In the genomic region with DNA sequence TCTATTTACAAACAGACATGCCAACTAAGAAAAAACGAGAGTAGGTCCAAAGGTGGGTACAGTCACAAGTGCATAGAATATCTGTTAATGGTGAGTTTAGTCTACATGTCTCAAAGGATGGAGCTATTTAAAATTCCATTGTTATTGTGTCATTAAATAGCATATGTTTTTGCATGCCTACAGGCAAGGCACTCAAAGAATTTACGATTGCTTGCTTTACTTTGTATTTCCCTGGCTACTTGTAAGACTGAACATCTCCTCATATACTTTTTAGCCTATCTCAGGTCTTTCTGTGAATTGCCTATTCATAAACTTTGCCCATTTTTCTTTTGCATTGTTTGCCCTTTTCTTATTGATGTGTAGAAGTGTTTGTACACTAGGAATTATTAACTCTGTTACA, we compare ENCODE assay signal across 25 cellular contexts. TPM values are rescaled to one million over a fixed set of nuclear protein-coding genes. Genes with fewer than 3 reads are reported as not detected.
DNase-seq lines count a peak whose midpoint lies in the region; ATAC-seq, FAIRE-seq and TF ChIP-seq lines count a peak whose summit lies in the region.
"Had no signal": no experiment of that assay in that cellular context is flagged by ENCODE, and none has a peak within 500 bp of the region (broad histone marks: within the 10 kb centered on the region; RNA-seq: fewer than 3 reads in every experiment).

No MANE protein-coding gene starts in this region.

- CTCF ChIA-PET in mammary epithelial cell (lab: Charles Lee; ENCODE audit: low non-redundant PET) = no interaction called here

- H3K27me3 ChIP-seq in mammary epithelial cell (ENCODE audit: insufficient read depth, low read length) (no peaks in the 10 kb centered on the region), osteoblast (ENCODE audit: insufficient read depth, low read length) (no peaks in the 10 kb centered on the region), tibial nerve (no peaks in the 10 kb centered on the region)

- DNase-seq in EH (ENCODE audit: low read depth) (peak; percentile 60), HTR-8/SVneo (ENCODE audit: insufficient read length, low spot score) (peak; percentile 40), mammary epithelial cell (peak; percentile 49), non-pigmented ciliary epithelial cell (ENCODE audit: low read depth) (peak; percentile 8), osteoblast (ENCODE audit: insufficient read length, low spot score, missing footprints) (no peak), tibial nerve (ENCODE audit: low spot score in 2 of 2) (no peak), KG1 (lab: John Stamatoyannopoulos, UW) (no peak)
- DNase-seq: activated CD4-positive, alpha-beta T cell treated with anti-CD3 and anti-CD28 coated beads, Interleukin-2, amount 10 ng/mL, durations not matched to agents 7 days and 5 days; activated CD8-positive, alpha-beta memory T cell treated with anti-CD3 and anti-CD28 coated beads, Interleukin-2, amount 10 ng/mL, durations not matched to agents 7 days and 5 days; activated naive CD4-positive, alpha-beta T cell treated with anti-CD3 and anti-CD28 coated beads, Interleukin-2, amount 50 U/mL, for 16 hours; aorta; CD8-positive, alpha-beta memory T cell; NCI-H1436 treated with DMSO at 0.1 percent for 48 hours; NCI-H69; psoas muscle; Right ventricle myocardium superior; stimulated activated CD4-positive, alpha-beta T cell treated with anti-CD3 and anti-CD28 coated beads, Interleukin-2, amount 100 ng/mL, for 24 hours; stimulated activated naive B cell treated with anti-CD40 and anti-IgM and Interleukin-4, amounts not matched to agents 10 μg/mL and 1 μg/mL and 100 μg/mL, for 72 hours; T-helper 2 cell had no signal

- no peaks in the 10 kb centered on the region for H3K4me1 ChIP-seq in mammary epithelial cell (ENCODE audit: insufficient read depth, low read length)
- no peaks in the 10 kb centered on the region for H3K4me1 ChIP-seq in osteoblast (ENCODE audit: insufficient read depth, low read length)
- no peaks in the 10 kb centered on the region for H3K4me1 ChIP-seq in tibial nerve
- H3K4me1 ChIP-seq: psoas muscle had no signal

- H3K9me3 ChIP-seq in mammary epithelial cell (replicated peaks; ENCODE audit: insufficient read depth, low read length) (no peaks in the 10 kb centered on the region), osteoblast (ENCODE audit: low read depth, low read length) (no peaks in the 10 kb centered on the region), tibial nerve (peaks cover 0 to 8% (median 0%) of the 10 kb centered on the region in 4 donors)
- H3K9me3 ChIP-seq: psoas muscle had no signal

- intact Hi-C loops in mammary epithelial cell (cut with micrococcal nuclease) = no loop called here

- no peaks in the 10 kb centered on the region for H3K36me3 ChIP-seq in mammary epithelial cell (ENCODE audit: insufficient read depth, low read length)
- no peaks in the 10 kb centered on the region for H3K36me3 ChIP-seq in osteoblast (ENCODE audit: insufficient read depth, low read length)
- H3K36me3 ChIP-seq in tibial nerve = no peaks in the 10 kb centered on the region

- H3K27ac ChIP-seq in mammary epithelial cell (ENCODE audit: insufficient read depth, low read depth, low read length) (no peak overlapping the region), osteoblast (ENCODE audit: low read depth, low read length) (no peak overlapping the region), tibial nerve (no peak overlapping the region)
- H3K27ac ChIP-seq: psoas muscle, skin epidermis, VCaP had no signal

- no peak for ATAC-seq in HG03280 (IDR thresholded peaks at IDR 0.05; ENCODE audit: unreplicated experiment)
- ATAC-seq: activated CD8-positive, alpha-beta memory T cell treated with anti-CD3 and anti-CD28 coated beads, Interleukin-2, amount 10 ng/mL, durations not matched to agents 7 days and 5 days; psoas muscle; stimulated activated naive B cell treated with anti-CD40 and anti-IgM and Interleukin-4, amounts not matched to agents 10 μg/mL and 1 μg/mL and 100 μg/mL, for 72 hours had no signal

- H3K79me2 ChIP-seq in mammary epithelial cell (ENCODE audit: insufficient read depth, low read length) (no peaks in the 10 kb centered on the region), osteoblast (ENCODE audit: insufficient read depth, low read length) (no peaks in the 10 kb centered on the region)

- in situ Hi-C loops in mammary epithelial cell (cut with MboI; ENCODE audit: low sequenced_read_pairs in 2 of 2) = no loop called here

- H4K20me1 ChIP-seq in mammary epithelial cell (ENCODE audit: insufficient read depth, low read length) = no peaks in the 10 kb centered on the region
- no peaks in the 10 kb centered on the region for H4K20me1 ChIP-seq in osteoblast (ENCODE audit: insufficient read depth, low read length)

- no TSS peak for BruUV-seq in mammary epithelial cell (replicated peaks; lab: Mats Ljungman, UMichigan)

- H3K4me3 ChIP-seq in mammary epithelial cell (replicated peaks in 1 of 3; ENCODE audit: insufficient read depth in 1 of 3, low read depth in 2 of 3, low read length in 3 of 3) (no peak overlapping the region), osteoblast (ENCODE audit: insufficient read depth, low read length) (no peak overlapping the region), tibial nerve (no peak overlapping the region)
- H3K4me3 ChIP-seq: psoas muscle, skin epidermis had no signal

- no peak for TF ChIP-seq POLR2A in tibial nerve (IDR thresholded peaks at IDR 0.05)

- no peak overlapping the region for H2AFZ ChIP-seq in mammary epithelial cell (ENCODE audit: low read depth, low read length)
- H2AFZ ChIP-seq in osteoblast (ENCODE audit: low read length) = no peak overlapping the region

- dilution Hi-C loops in mammary epithelial cell (cut with HindIII; ENCODE audit: low sequenced_read_pairs) = no loop called here

- 21% methylated on average over 2 of the region's 2 CpGs for WGBS in mammary epithelial cell (ENCODE audit: low coverage, missing lambda C conversion rate)
- 75 to 80% methylated on average over 2 of the region's 2 CpGs for WGBS in tibial nerve, 2 donors

- peak; percentile 69 for FAIRE-seq in HTR-8/SVneo (lab: Jason Lieb, UNC)
- FAIRE-seq: GM12892 had no signal

- no peak overlapping the region for H3K9ac ChIP-seq in mammary epithelial cell (ENCODE audit: insufficient read depth, low read length)

- TF ChIP-seq CTCF in mammary epithelial cell (conservative IDR thresholded peaks at IDR 0.05 in 1 of 2, IDR thresholded peaks at IDR 0.05 in 1 of 2; ENCODE audit: extremely low read depth in 1 of 2, insufficient read depth in 1 of 2, low read depth in 1 of 2, low read length in 2 of 2) (no peak), osteoblast (IDR thresholded peaks at IDR 0.05; ENCODE audit: extremely low read depth, low read depth, low read length) (no peak), tibial nerve (IDR thresholded peaks at IDR 0.05) (no peak)

- no peak overlapping the region for H3K4me2 ChIP-seq in mammary epithelial cell (ENCODE audit: insufficient read depth, low read depth, low read length)
- no peak overlapping the region for H3K4me2 ChIP-seq in osteoblast (ENCODE audit: insufficient read depth, low read length)

- TF ChIP-seq EP300 in tibial nerve (IDR thresholded peaks at IDR 0.05) = no peak

RNA-seq across cellular contexts. Expression of gene DEUP1, which starts 39.7 kb away (rescaled TPM):
- total RNA-seq in mammary epithelial cell (under 1 TPM in 1 of 2 donors, not detected in 1; under 0.01 TPM), osteoblast (under 0.01 TPM in 2 replicates), tibial nerve (under 1 TPM in 1 of 4 donors, not detected in 3; 0.84 TPM)
- polyA plus RNA-seq in mammary epithelial cell = not detected
- not detected for polyA minus RNA-seq in mammary epithelial cell
- total RNA-seq: activated CD4-positive, alpha-beta T cell treated with anti-CD3 and anti-CD28 coated beads, Interleukin-2, amount 10 ng/mL, durations not matched to agents 7 days and 5 days; activated CD8-positive, alpha-beta memory T cell treated with anti-CD3 and anti-CD28 coated beads, Interleukin-2, amount 10 ng/mL, durations not matched to agents 7 days and 5 days; aorta; CD8-positive, alpha-beta memory T cell; glomerular endothelial cell; lung microvascular endothelial cell; psoas muscle; Right ventricle myocardium superior had no signal
- polyA plus RNA-seq: aorta; CD8-positive, alpha-beta memory T cell; psoas muscle had no signal

Comparison
In these comparisons a context has a peak if more than half of its experiments do, and no peak if none do; other contexts are left out.
1. DNase-seq: peak in EH (single experiment), HTR-8/SVneo (single experiment), mammary epithelial cell (single experiment) and non-pigmented ciliary epithelial cell (single experiment); none in osteoblast (single experiment), tibial nerve (0 of 2) and KG1 (single experiment).